ENCODE assay signal across 6 cellular contexts in genomic region chrX:130386408-130386808, GRCh38.
"Had no signal": no experiment of that assay in that cellular context is flagged by ENCODE, and none has a peak within 500 bp of the region (broad histone marks: within the 10 kb centered on the region; RNA-seq: fewer than 3 reads in every experiment).

No MANE protein-coding gene starts in this region.

- DNase-seq: GM23248, GOT3, H7, HFFc6, IMR-90, KG1 had no signal
